Comparison of ENCODE assay signal across 24 cellular contexts in the genomic region with DNA sequence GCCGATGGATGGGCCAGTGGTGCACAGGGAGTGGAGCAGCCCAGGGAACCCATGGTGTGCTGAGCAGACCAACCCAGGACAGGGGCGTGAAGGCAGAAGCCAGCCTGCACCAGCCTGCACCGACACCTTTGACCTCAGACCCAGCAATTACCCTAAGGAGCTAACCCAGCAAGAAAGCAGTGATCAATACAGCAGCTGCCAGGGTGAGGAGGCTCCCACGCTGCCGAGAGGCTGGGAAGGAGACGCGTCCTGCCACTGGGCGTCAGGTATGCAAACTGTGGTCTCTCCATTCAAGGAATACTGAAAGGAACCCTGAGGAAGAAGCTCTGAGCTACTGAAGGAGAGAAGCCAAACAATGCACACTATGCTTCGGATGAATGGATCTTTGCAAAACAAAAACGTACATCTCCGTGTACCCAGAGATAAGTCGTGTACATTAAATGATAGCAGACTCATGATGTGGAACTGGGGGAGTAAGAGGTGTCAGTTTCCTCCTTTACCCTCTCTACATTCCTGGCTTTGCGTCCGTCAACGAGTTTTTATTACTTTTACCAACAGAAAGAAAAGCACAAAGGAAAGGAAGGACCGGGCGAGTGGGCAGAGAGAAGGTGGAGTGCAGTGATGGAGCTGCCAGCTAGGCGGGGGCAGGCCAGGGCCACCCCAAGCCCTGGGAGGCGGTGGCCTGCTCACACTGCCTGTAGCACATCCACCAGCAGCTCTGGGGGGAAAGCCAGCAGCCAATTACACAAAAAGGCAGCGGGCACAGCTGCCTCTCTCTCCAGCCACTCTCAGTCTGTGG. TPM values are rescaled to one million over a fixed set of nuclear protein-coding genes. Genes with fewer than 3 reads are reported as not detected.
DNase-seq lines count a peak whose midpoint lies in the region; ATAC-seq and TF ChIP-seq lines count a peak whose summit lies in the region.
"Had no signal": no experiment of that assay in that cellular context is flagged by ENCODE, and none has a peak within 500 bp of the region (broad histone marks: within the 10 kb centered on the region; RNA-seq: fewer than 3 reads in every experiment).

No MANE protein-coding gene starts in this region.

- TF ChIP-seq CTCF in AG04450 (IDR thresholded peaks at IDR 0.05; ENCODE audit: low read depth, low read length): no peak
- TF ChIP-seq CTCF in osteoblast (IDR thresholded peaks at IDR 0.05; ENCODE audit: extremely low read depth, low read depth, low read length): no peak
- no peak for TF ChIP-seq CTCF in tibial artery (IDR thresholded peaks at IDR 0.05)

- no peaks in the 10 kb centered on the region for H3K36me3 Mint-ChIP-seq in activated CD4-positive, alpha-beta memory T cell treated with anti-CD3 and anti-CD28 coated beads, Interleukin-2, amount 10 ng/mL, durations not matched to agents 7 days and 5 days (ENCODE audit: low read depth)

- H3K27me3 Mint-ChIP-seq in activated CD4-positive, alpha-beta memory T cell treated with anti-CD3 and anti-CD28 coated beads, Interleukin-2, amount 10 ng/mL, durations not matched to agents 7 days and 5 days: no peaks in the 10 kb centered on the region

- no peak overlapping the region for H2AFZ ChIP-seq in osteoblast (ENCODE audit: low read length)

- CTCF ChIA-PET in AG04450 (lab: Charles Lee): no interaction called here
- CTCF ChIA-PET in activated CD4-positive, alpha-beta memory T cell treated with anti-CD3 and anti-CD28 coated beads, Interleukin-2, amount 10 ng/mL, durations not matched to agents 7 days and 5 days (lab: Charles Lee): no interaction called here

- H3K27ac ChIP-seq in AG04450 (ENCODE audit: low read depth, low read length): peak overlapping the region; percentile 2
- H3K27ac ChIP-seq in angular gyrus (ENCODE audit: low read depth, low read length): peak overlapping the region; percentile 46
- no peak overlapping the region for H3K27ac ChIP-seq in osteoblast (ENCODE audit: low read depth, low read length)
- H3K27ac ChIP-seq in tibial artery: no peak overlapping the region
- H3K27ac ChIP-seq: BLaER1, neutrophil, RWPE1, WERI-Rb-1 had no signal

- no peak overlapping the region for H3K4me3 Mint-ChIP-seq in activated CD4-positive, alpha-beta memory T cell treated with anti-CD3 and anti-CD28 coated beads, Interleukin-2, amount 10 ng/mL, durations not matched to agents 7 days and 5 days
- H3K4me3 Mint-ChIP-seq: activated naive CD8-positive, alpha-beta T cell treated with anti-CD3 and anti-CD28 coated beads, Interleukin-2, amount 50 U/mL, for 24 hours; T-helper 2 cell treated with Interferon-gamma antibody and Interleukin-4, amounts not matched to agents 5 μg/mL and 100 μg/mL, for 36 hours had no signal

- H3K4me1 Mint-ChIP-seq in activated CD4-positive, alpha-beta memory T cell treated with anti-CD3 and anti-CD28 coated beads, Interleukin-2, amount 10 ng/mL, durations not matched to agents 7 days and 5 days: no peaks in the 10 kb centered on the region
- H3K4me1 Mint-ChIP-seq: activated naive CD8-positive, alpha-beta T cell treated with anti-CD3 and anti-CD28 coated beads, Interleukin-2, amount 50 U/mL, for 24 hours had no signal

- H3K27ac Mint-ChIP-seq in activated CD4-positive, alpha-beta memory T cell treated with anti-CD3 and anti-CD28 coated beads, Interleukin-2, amount 10 ng/mL, durations not matched to agents 7 days and 5 days: no peak overlapping the region
- H3K27ac Mint-ChIP-seq: T-helper 2 cell treated with Interferon-gamma antibody and Interleukin-4, amounts not matched to agents 5 μg/mL and 100 μg/mL, for 36 hours had no signal

- peaks cover 5% of the 10 kb centered on the region for H3K4me1 ChIP-seq in osteoblast (ENCODE audit: insufficient read depth, low read length)
- no peaks in the 10 kb centered on the region for H3K4me1 ChIP-seq in tibial artery
- H3K4me1 ChIP-seq: BLaER1 had no signal

- H3K36me3 ChIP-seq in osteoblast (ENCODE audit: insufficient read depth, low read length) (no peaks in the 10 kb centered on the region), tibial artery (no peaks in the 10 kb centered on the region)
- H3K36me3 ChIP-seq: BLaER1, neutrophil, WERI-Rb-1 had no signal

- ATAC-seq in HG02610 (IDR thresholded peaks at IDR 0.05; ENCODE audit: unreplicated experiment): no peak
- ATAC-seq: activated naive CD8-positive, alpha-beta T cell treated with anti-CD3 and anti-CD28 coated beads, Interleukin-2, amount 50 U/mL, for 24 hours; mucosa of descending colon had no signal

- H3K9me3 Mint-ChIP-seq in activated CD4-positive, alpha-beta memory T cell treated with anti-CD3 and anti-CD28 coated beads, Interleukin-2, amount 10 ng/mL, durations not matched to agents 7 days and 5 days: peaks cover 3% of the 10 kb centered on the region

- peak overlapping the region; percentile 9 for H3K4me2 ChIP-seq in osteoblast (ENCODE audit: insufficient read depth, low read length)
- H3K4me2 ChIP-seq: BLaER1, SK-N-SH had no signal

- H3K4me3 ChIP-seq in AG04450 (ENCODE audit: low read depth, low read length) (no peak overlapping the region), osteoblast (ENCODE audit: insufficient read depth, low read length) (no peak overlapping the region), tibial artery (no peak overlapping the region)
- H3K4me3 ChIP-seq: BLaER1, mucosa of descending colon had no signal

- H3K79me2 ChIP-seq in osteoblast (ENCODE audit: insufficient read depth, low read length): no peaks in the 10 kb centered on the region

- H3K27me3 ChIP-seq in AG04450 (ENCODE audit: control insufficient read depth, insufficient read depth, low read length) (peaks cover 4% of the 10 kb centered on the region), osteoblast (ENCODE audit: insufficient read depth, low read length) (peaks cover 4% of the 10 kb centered on the region), tibial artery (peaks cover 0 to 17% of the 10 kb centered on the region in 2 donors)
- H3K27me3 ChIP-seq: BLaER1, neutrophil had no signal

- POLR2A ChIA-PET in AG04450 (lab: Yijun Ruan, JAX): no interaction called here
- POLR2A ChIA-PET in activated CD4-positive, alpha-beta memory T cell treated with anti-CD3 and anti-CD28 coated beads, Interleukin-2, amount 10 ng/mL, durations not matched to agents 7 days and 5 days (lab: Charles Lee): no interaction called here

- peaks cover 8% of the 10 kb centered on the region for H3K9me3 ChIP-seq in AG04450 (ENCODE audit: control insufficient read depth, insufficient read depth, low read length)
- no peaks in the 10 kb centered on the region for H3K9me3 ChIP-seq in osteoblast (ENCODE audit: low read depth, low read length)
- peaks cover 0 to 6% (median 0%) of the 10 kb centered on the region in 3 donors for H3K9me3 ChIP-seq in tibial artery
- H3K9me3 ChIP-seq: mucosa of descending colon, neutrophil, SK-N-SH had no signal

- intact Hi-C loops in tibial artery (cut with DNase I; ENCODE audit: low total_unique reads): no loop called here

- H4K20me1 ChIP-seq in osteoblast (ENCODE audit: insufficient read depth, low read length): no peaks in the 10 kb centered on the region
- H4K20me1 ChIP-seq: BLaER1 had no signal

- DNase-seq in AG04450 (ENCODE audit: low read depth, low spot score) (no peak), islet precursor cell (peak; percentile 52), osteoblast (ENCODE audit: insufficient read length, low spot score, missing footprints) (peak; percentile 63), tibial artery (no peak), germinal center (ENCODE audit: low spot score) (no peak)
- no peak for DNase-seq in activated CD4-positive, alpha-beta memory T cell treated with anti-CD3 and anti-CD28 coated beads, Interleukin-2, amount 10 ng/mL, durations not matched to agents 7 days and 5 days
- DNase-seq: activated effector memory CD4-positive, alpha-beta T cell treated with anti-CD3 and anti-CD28 coated beads, Interleukin-2, amount 50 U/mL, for 16 hours; activated naive CD8-positive, alpha-beta T cell treated with anti-CD3 and anti-CD28 coated beads, Interleukin-2, amount 50 U/mL, for 24 hours; activated T-cell treated with anti-CD3 and anti-CD28 coated beads for 4 hours; COR-L47; dermis blood vessel endothelial cell; mucosa of descending colon; NCI-H69; SK-N-SH; stimulated activated CD4-positive, alpha-beta T cell treated with anti-CD3 and anti-CD28 coated beads, Interleukin-12 subunit alpha, Interleukin-12 subunit beta, amount 100 ng/mL, for 4 hours; WERI-Rb-1 had no signal

RNA-seq across cellular contexts. Expression of a gene that starts 29.4 kb away (rescaled TPM):
- not detected in 2 replicates for polyA plus RNA-seq in AG04450 (2011; rRNA removed)
- polyA minus RNA-seq in AG04450 (2011; rRNA and poly(A)+ RNA removed): not detected in 2 replicates
- total RNA-seq in osteoblast: under 0.01 TPM in 1 of 2 replicates, not detected in the other
- total RNA-seq in activated CD4-positive, alpha-beta memory T cell treated with anti-CD3 and anti-CD28 coated beads, Interleukin-2, amount 10 ng/mL, durations not matched to agents 7 days and 5 days: not detected
- total RNA-seq: A673, dermis blood vessel endothelial cell, fibroblast of villous mesenchyme had no signal
- polyA plus RNA-seq: SK-N-SH had no signal

Comparison
In these comparisons a context has a peak if more than half of its experiments do, and no peak if none do; other contexts are left out.
1. DNase-seq: peak in islet precursor cell (single experiment) and osteoblast (single experiment); none in AG04450 (single experiment), tibial artery (0 of 2), activated CD4-positive, alpha-beta memory T cell treated with anti-CD3 and anti-CD28 coated beads, Interleukin-2, amount 10 ng/mL, durations not matched to agents 7 days and 5 days (single experiment) and germinal center (single experiment).
2. H3K27ac ChIP-seq: peak in AG04450 (single experiment) and angular gyrus (single experiment); none in osteoblast (single experiment) and tibial artery (0 of 2).